ENCODE assay signal across 9 cellular contexts in genomic region chr3:50090985-50091384, GRCh38. TPM values are rescaled to one million over a fixed set of nuclear protein-coding genes. Genes with fewer than 3 reads are reported as not detected.
DNase-seq lines count a peak whose midpoint lies in the region; ATAC-seq and TF ChIP-seq lines count a peak whose summit lies in the region.
"Had no signal": no experiment of that assay in that cellular context is flagged by ENCODE, and none has a peak within 500 bp of the region (broad histone marks: within the 10 kb centered on the region; RNA-seq: fewer than 3 reads in every experiment).

No MANE protein-coding gene starts in this region.

- H3K4me1 Mint-ChIP-seq in activated T-cell treated with anti-CD3 and anti-CD28 coated beads, Interleukin-2, amount 50 U/mL, for 4 hours (ENCODE audit: low read depth): peaks cover 39% of the 10 kb centered on the region
- H3K4me1 Mint-ChIP-seq in activated CD8-positive, alpha-beta T cell treated with anti-CD3 and anti-CD28 coated beads for 36 hours (ENCODE audit: low read depth): peaks cover 39% of the 10 kb centered on the region
- peaks cover 34% of the 10 kb centered on the region for H3K4me1 Mint-ChIP-seq in stimulated activated memory B cell treated with anti-CD40 and anti-IgM and Interleukin-4, amounts not matched to agents 10 μg/mL and 1 μg/mL and 100 μg/mL, for 72 hours

- peak overlapping the region; percentile 98 for H3K4me3 Mint-ChIP-seq in activated T-cell treated with anti-CD3 and anti-CD28 coated beads, Interleukin-2, amount 50 U/mL, for 4 hours
- peak overlapping the region; percentile 99 for H3K4me3 Mint-ChIP-seq in activated CD8-positive, alpha-beta T cell treated with anti-CD3 and anti-CD28 coated beads for 36 hours
- H3K4me3 Mint-ChIP-seq in stimulated activated memory B cell treated with anti-CD40 and anti-IgM and Interleukin-4, amounts not matched to agents 10 μg/mL and 1 μg/mL and 100 μg/mL, for 72 hours: no peak overlapping the region

- intact Hi-C loops in activated CD8-positive, alpha-beta T cell treated with anti-CD3 and anti-CD28 coated beads for 36 hours (cut with micrococcal nuclease): no loop called here

- no peak for DNase-seq in activated T-cell treated with anti-CD3 and anti-CD28 coated beads, Interleukin-2, amount 50 U/mL, for 4 hours
- DNase-seq in activated T-cell treated with anti-CD3 and anti-CD28 coated beads, Interleukin-2, amount 50 U/mL, for 48 hours: no peak
- DNase-seq in activated CD8-positive, alpha-beta T cell treated with anti-CD3 and anti-CD28 coated beads for 36 hours: no peak
- DNase-seq in foreskin fibroblast: no peak
- no peak for DNase-seq in kidney glomerular epithelial cell (lab: John Stamatoyannopoulos, UW)
- no peak for DNase-seq in ureter (ENCODE audit: low spot score)

- H3K36me3 Mint-ChIP-seq in activated T-cell treated with anti-CD3 and anti-CD28 coated beads, Interleukin-2, amount 50 U/mL, for 4 hours (ENCODE audit: insufficient read depth): peaks cover 34% of the 10 kb centered on the region
- peaks cover 45% of the 10 kb centered on the region for H3K36me3 Mint-ChIP-seq in activated CD8-positive, alpha-beta T cell treated with anti-CD3 and anti-CD28 coated beads for 36 hours (ENCODE audit: low read depth)
- peaks cover 32% of the 10 kb centered on the region for H3K36me3 Mint-ChIP-seq in stimulated activated memory B cell treated with anti-CD40 and anti-IgM and Interleukin-4, amounts not matched to agents 10 μg/mL and 1 μg/mL and 100 μg/mL, for 72 hours

- TF ChIP-seq CTCF in activated CD8-positive, alpha-beta T cell treated with anti-CD3 and anti-CD28 coated beads for 36 hours (IDR thresholded peaks at IDR 0.05): no peak
- TF ChIP-seq CTCF in foreskin fibroblast (IDR thresholded peaks at IDR 0.05; ENCODE audit: low read depth, low read length): no peak

- no peaks in the 10 kb centered on the region for H3K27me3 Mint-ChIP-seq in activated T-cell treated with anti-CD3 and anti-CD28 coated beads, Interleukin-2, amount 50 U/mL, for 4 hours (ENCODE audit: low read depth)
- no peaks in the 10 kb centered on the region for H3K27me3 Mint-ChIP-seq in activated CD8-positive, alpha-beta T cell treated with anti-CD3 and anti-CD28 coated beads for 36 hours
- H3K27me3 Mint-ChIP-seq in stimulated activated memory B cell treated with anti-CD40 and anti-IgM and Interleukin-4, amounts not matched to agents 10 μg/mL and 1 μg/mL and 100 μg/mL, for 72 hours: no peaks in the 10 kb centered on the region

- H3K9me3 Mint-ChIP-seq in activated T-cell treated with anti-CD3 and anti-CD28 coated beads, Interleukin-2, amount 50 U/mL, for 4 hours: no peaks in the 10 kb centered on the region
- no peaks in the 10 kb centered on the region for H3K9me3 Mint-ChIP-seq in activated CD8-positive, alpha-beta T cell treated with anti-CD3 and anti-CD28 coated beads for 36 hours
- no peaks in the 10 kb centered on the region for H3K9me3 Mint-ChIP-seq in stimulated activated memory B cell treated with anti-CD40 and anti-IgM and Interleukin-4, amounts not matched to agents 10 μg/mL and 1 μg/mL and 100 μg/mL, for 72 hours

- H3K4me3 ChIP-seq in foreskin fibroblast (ENCODE audit: low read depth in 1 of 2, low read length in 2 of 2): peak overlapping the region; percentile 78 to 98

- POLR2A ChIA-PET in activated CD8-positive, alpha-beta T cell treated with anti-CD3 and anti-CD28 coated beads for 36 hours (lab: Charles Lee): no interaction called here

- no peak for ATAC-seq in activated T-cell treated with anti-CD3 and anti-CD28 coated beads, Interleukin-2, amount 50 U/mL, for 4 hours
- no peak for ATAC-seq in activated CD8-positive, alpha-beta T cell treated with anti-CD3 and anti-CD28 coated beads for 36 hours
- ATAC-seq in stimulated activated memory B cell treated with anti-CD40 and anti-IgM and Interleukin-4, amounts not matched to agents 10 μg/mL and 1 μg/mL and 100 μg/mL, for 72 hours: no peak
- ATAC-seq in GM21786 (IDR thresholded peaks at IDR 0.05; ENCODE audit: unreplicated experiment): no peak
- ATAC-seq: gastroesophageal sphincter had no signal

- CTCF ChIA-PET in activated CD8-positive, alpha-beta T cell treated with anti-CD3 and anti-CD28 coated beads for 36 hours (lab: Charles Lee): interaction anchor here (1.1 to 2.7 kb wide), 2 partner anchors 9 to 29 kb away, joined by 4 to 9 read pairs; no protein-coding TSS in a partner anchor

- H3K27ac Mint-ChIP-seq in activated CD8-positive, alpha-beta T cell treated with anti-CD3 and anti-CD28 coated beads for 36 hours: peak overlapping the region; percentile 99
- H3K27ac Mint-ChIP-seq in stimulated activated memory B cell treated with anti-CD40 and anti-IgM and Interleukin-4, amounts not matched to agents 10 μg/mL and 1 μg/mL and 100 μg/mL, for 72 hours: peak overlapping the region; percentile 100

RNA-seq across cellular contexts. Expression of gene RBM5, which starts 2.3 kb away (rescaled TPM):
- 100 to 1,000 TPM in 2 of 3 donors, 10 to 100 TPM in 1; 96.6 to 122 (median 112) TPM for total RNA-seq in activated T-cell treated with anti-CD3 and anti-CD28 coated beads, Interleukin-2, amount 50 U/mL, for 4 hours
- total RNA-seq in activated CD8-positive, alpha-beta T cell treated with anti-CD3 and anti-CD28 coated beads for 36 hours: 100 to 1,000 TPM; 103 to 106 TPM
- 220 TPM for total RNA-seq in ureter
